ENCODE assay signal across 9 cellular contexts in the genomic region with DNA sequence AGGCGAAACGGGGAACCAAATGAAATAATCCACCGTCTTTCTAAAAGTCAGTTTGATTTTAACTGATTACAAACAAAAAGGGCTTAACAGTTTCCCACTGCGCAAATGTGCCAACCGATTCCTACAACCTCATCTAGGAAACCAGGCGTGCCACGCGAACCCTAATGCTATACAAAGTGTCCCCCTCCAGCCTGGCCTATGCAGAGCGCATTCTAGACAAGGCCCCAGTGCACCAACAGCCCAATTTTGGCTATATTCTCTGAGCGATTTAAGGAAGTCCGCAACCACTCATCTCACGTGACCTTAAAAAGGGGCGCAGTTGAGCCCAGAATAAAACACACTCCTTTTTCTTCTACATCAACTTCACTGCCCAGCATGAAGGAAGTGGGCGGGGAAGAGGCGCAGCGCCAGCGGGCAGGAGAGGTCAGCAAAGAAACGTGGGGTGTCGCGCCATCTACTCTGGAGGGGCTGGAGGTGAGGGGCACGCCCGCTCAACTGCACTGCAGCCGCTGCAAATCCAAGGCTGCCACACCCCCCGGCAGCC. TPM values are rescaled to one million over a fixed set of nuclear protein-coding genes. Genes with fewer than 3 reads are reported as not detected.
DNase-seq lines count a peak whose midpoint lies in the region; ATAC-seq, FAIRE-seq and TF ChIP-seq lines count a peak whose summit lies in the region.
"Had no signal": no experiment of that assay in that cellular context is flagged by ENCODE, and none has a peak within 500 bp of the region (broad histone marks: within the 10 kb centered on the region; RNA-seq: fewer than 3 reads in every experiment).

No MANE protein-coding gene starts in this region.

- POLR2A ChIA-PET in activated CD8-positive, alpha-beta T cell treated with anti-CD3 and anti-CD28 coated beads for 36 hours (lab: Charles Lee) = no interaction called here

- no peaks in the 10 kb centered on the region for H3K27me3 ChIP-seq in neutrophil

- H3K4me1 Mint-ChIP-seq in activated CD8-positive, alpha-beta T cell treated with anti-CD3 and anti-CD28 coated beads for 36 hours (ENCODE audit: low read depth) = peaks cover 61% of the 10 kb centered on the region

- TF ChIP-seq CTCF in LNCAP (IDR thresholded peaks at IDR 0.05) = peak; percentile 17; the same call in 1 of the 2 replicates
- peak; percentile 11 for TF ChIP-seq CTCF in activated CD8-positive, alpha-beta T cell treated with anti-CD3 and anti-CD28 coated beads for 36 hours (IDR thresholded peaks at IDR 0.05)
- no peak for TF ChIP-seq CTCF in foreskin fibroblast (IDR thresholded peaks at IDR 0.05; ENCODE audit: low read depth, low read length)
- TF ChIP-seq CTCF in neutrophil (IDR thresholded peaks at IDR 0.05) = no peak

- H3K36me3 Mint-ChIP-seq in activated CD8-positive, alpha-beta T cell treated with anti-CD3 and anti-CD28 coated beads for 36 hours (ENCODE audit: low read depth) = peaks cover 26% of the 10 kb centered on the region

- H3K4me3 ChIP-seq in foreskin fibroblast (ENCODE audit: low read depth in 1 of 2, low read length in 2 of 2) = peak overlapping the region; percentile 84 to 91
- peak overlapping the region; percentile 93 to 95 for H3K4me3 ChIP-seq in neutrophil (ENCODE audit: low read depth in 1 of 2, low read length in 1 of 2)

- ATAC-seq in activated CD8-positive, alpha-beta T cell treated with anti-CD3 and anti-CD28 coated beads for 36 hours = peak; percentile 38

- intact Hi-C loops in activated CD8-positive, alpha-beta T cell treated with anti-CD3 and anti-CD28 coated beads for 36 hours (cut with micrococcal nuclease) = no loop called here

- TF ChIP-seq POLR2A in H54 (IDR thresholded peaks at IDR 0.05; ENCODE audit: low read depth, low read length) = no peak

- peak overlapping the region; percentile 93 for H3K4me3 Mint-ChIP-seq in activated CD8-positive, alpha-beta T cell treated with anti-CD3 and anti-CD28 coated beads for 36 hours

- H3K27me3 Mint-ChIP-seq in activated CD8-positive, alpha-beta T cell treated with anti-CD3 and anti-CD28 coated beads for 36 hours = no peaks in the 10 kb centered on the region

- H3K27ac ChIP-seq in neutrophil = peak overlapping the region; percentile 96

- H3K9me3 ChIP-seq in neutrophil = no peaks in the 10 kb centered on the region

- CTCF ChIA-PET in activated CD8-positive, alpha-beta T cell treated with anti-CD3 and anti-CD28 coated beads for 36 hours (lab: Charles Lee) = interaction anchor here (1.7 to 7.9 kb wide), 2 partner anchors 34 to 36 kb away, joined by 9 to 226 read pairs; no protein-coding TSS in a partner anchor

- no peaks in the 10 kb centered on the region for H3K36me3 ChIP-seq in neutrophil

- peak overlapping the region; percentile 96 for H3K27ac Mint-ChIP-seq in activated CD8-positive, alpha-beta T cell treated with anti-CD3 and anti-CD28 coated beads for 36 hours

- peaks cover 48 to 52% of the 10 kb centered on the region in 2 experiments for H3K4me1 ChIP-seq in neutrophil (ENCODE audit: control insufficient read depth in 1 of 2, insufficient read depth in 1 of 2, low read depth in 1 of 2, low read length in 1 of 2)

- peak; percentile 58 for DNase-seq in NCI-H345 (lab: John Stamatoyannopoulos, UW)
- no peak for DNase-seq in NCI-H345 treated with DMSO at 0.1 percent for 48 hours (lab: John Stamatoyannopoulos, UW; ENCODE audit: unreplicated experiment)
- peak; percentile 43 for DNase-seq in H54 (ENCODE audit: insufficient read length, low spot score)
- DNase-seq in activated CD8-positive, alpha-beta T cell treated with anti-CD3 and anti-CD28 coated beads for 36 hours = peak; percentile 62
- DNase-seq in foreskin fibroblast = peak; percentile 45 to 79
- no peak for DNase-seq in DMS153 treated with DMSO at 0.1 percent for 48 hours (lab: John Stamatoyannopoulos, UW; ENCODE audit: unreplicated experiment)

- no peak for FAIRE-seq in H54 (lab: Jason Lieb, UNC)
- FAIRE-seq: G401.6 had no signal

- H3K9me3 Mint-ChIP-seq in activated CD8-positive, alpha-beta T cell treated with anti-CD3 and anti-CD28 coated beads for 36 hours = no peaks in the 10 kb centered on the region

RNA-seq across cellular contexts. Expression of gene FAM13B, which starts 0.8 kb away (rescaled TPM):
- total RNA-seq in activated CD8-positive, alpha-beta T cell treated with anti-CD3 and anti-CD28 coated beads for 36 hours = 10 to 100 TPM; 14.8 to 17.5 TPM

RNA-seq across cellular contexts. Expression of gene WNT8A, which starts 51.7 kb away (rescaled TPM):
- not detected for total RNA-seq in activated CD8-positive, alpha-beta T cell treated with anti-CD3 and anti-CD28 coated beads for 36 hours

Comparison
In these comparisons a context has a peak if more than half of its experiments do, and no peak if none do; other contexts are left out.
1. DNase-seq: peak in NCI-H345 (single experiment), H54 (single experiment), activated CD8-positive, alpha-beta T cell treated with anti-CD3 and anti-CD28 coated beads for 36 hours (single experiment) and foreskin fibroblast (2 of 2); none in NCI-H345 treated with DMSO at 0.1 percent for 48 hours (single experiment) and DMS153 treated with DMSO at 0.1 percent for 48 hours (single experiment).
2. CTCF ChIP-seq: peak in LNCAP (single experiment) and activated CD8-positive, alpha-beta T cell treated with anti-CD3 and anti-CD28 coated beads for 36 hours (single experiment); none in foreskin fibroblast (single experiment) and neutrophil (single experiment).